13 cellular contexts compared by ENCODE assay signal in genomic region chr2:42055573-42056514, GRCh38. TPM values are rescaled to one million over a fixed set of nuclear protein-coding genes. Genes with fewer than 3 reads are reported as not detected.
DNase-seq lines count a peak whose midpoint lies in the region; ATAC-seq and TF ChIP-seq lines count a peak whose summit lies in the region.
"Had no signal": no experiment of that assay in that cellular context is flagged by ENCODE, and none has a peak within 500 bp of the region (broad histone marks: within the 10 kb centered on the region; RNA-seq: fewer than 3 reads in every experiment).

No MANE protein-coding gene starts in this region.

- H3K27ac Mint-ChIP-seq in nephron progenitor cell: peak overlapping the region; percentile 83
- H3K27ac Mint-ChIP-seq in effector memory CD8-positive, alpha-beta T cell: no peak overlapping the region
- H3K27ac Mint-ChIP-seq: stimulated activated naive CD8-positive, alpha-beta T cell treated with anti-CD3 and anti-CD28 coated beads, Interleukin-15, amount 100 ng/mL, for 72 hours had no signal

- no peaks in the 10 kb centered on the region for H3K9me3 Mint-ChIP-seq in nephron progenitor cell
- no peaks in the 10 kb centered on the region for H3K9me3 Mint-ChIP-seq in effector memory CD8-positive, alpha-beta T cell
- H3K9me3 Mint-ChIP-seq: stimulated activated naive CD8-positive, alpha-beta T cell treated with anti-CD3 and anti-CD28 coated beads, Interleukin-15, amount 100 ng/mL, for 72 hours had no signal

- H3K27ac ChIP-seq in heart left ventricle (peak overlapping the region in 10 of 12 donors; percentile 58 to 95 (median 91)), esophagus muscularis mucosa (replicated peaks in 1 of 4) (peak overlapping the region; percentile 90 to 97 (median 94)), vagina (peak overlapping the region; percentile 89), WERI-Rb-1 (no peak overlapping the region)

- intact Hi-C loops in heart left ventricle (cut with DNase I) (loop anchor here in 1 of 10 donors (5.0 kb wide), 1 partner anchor 109 kb away; no protein-coding TSS in a partner anchor), left ventricle myocardium superior (cut with micrococcal nuclease) (no loop called here), esophagus muscularis mucosa (cut with DNase I) (no loop called here), vagina (cut with DNase I) (no loop called here)

- WGBS in heart left ventricle, 4 donors: 49 to 62% (median 49%) methylated on average over 4 of the region's 4 CpGs
- 49% methylated on average over 4 of the region's 4 CpGs for WGBS in esophagus muscularis mucosa

- H3K36me3 ChIP-seq in heart left ventricle (peaks cover 0 to 71% (median 39%) of the 10 kb centered on the region in 9 donors), esophagus muscularis mucosa (peaks cover 35 to 60% (median 56%) of the 10 kb centered on the region in 4 donors), vagina (peaks cover 0 to 25% of the 10 kb centered on the region in 2 donors), WERI-Rb-1 (no peaks in the 10 kb centered on the region)

- DNase-seq in heart left ventricle (peak in 1 of 5 donors; percentile 7), left ventricle myocardium superior (no peak), esophagus muscularis mucosa (ENCODE audit: extremely low spot score) (no peak), nephron progenitor cell (peak; percentile 63), vagina (ENCODE audit: extremely low spot score in 2 of 2) (no peak), WERI-Rb-1 (no peak), HPDE6-E6E7 (ENCODE audit: extremely low spot score) (no peak)
- no peak for DNase-seq in effector memory CD8-positive, alpha-beta T cell
- DNase-seq: activated T-cell treated with anti-CD3 and anti-CD28 coated beads for 4 hours; effector CD4-positive, alpha-beta T cell; left lung; stimulated activated CD4-positive, alpha-beta T cell treated with anti-CD3 and anti-CD28 coated beads, Interleukin-4, amount 100 ng/mL, for 4 hours; stimulated activated naive CD8-positive, alpha-beta T cell treated with anti-CD3 and anti-CD28 coated beads, Interleukin-15, amount 100 ng/mL, for 72 hours had no signal

- H3K4me1 Mint-ChIP-seq in nephron progenitor cell: peaks cover 82% of the 10 kb centered on the region
- peaks cover 0 to 3% of the 10 kb centered on the region in 2 donors for H3K4me1 Mint-ChIP-seq in effector memory CD8-positive, alpha-beta T cell (ENCODE audit: low read depth in 2 of 2)
- H3K4me1 Mint-ChIP-seq: stimulated activated naive CD8-positive, alpha-beta T cell treated with anti-CD3 and anti-CD28 coated beads, Interleukin-15, amount 100 ng/mL, for 72 hours had no signal

- peaks cover 56% of the 10 kb centered on the region for H3K36me3 Mint-ChIP-seq in nephron progenitor cell (ENCODE audit: low read depth)
- H3K36me3 Mint-ChIP-seq in effector memory CD8-positive, alpha-beta T cell (ENCODE audit: insufficient read depth): no peaks in the 10 kb centered on the region

- H3K9me3 ChIP-seq in heart left ventricle (no peaks in the 10 kb centered on the region), esophagus muscularis mucosa (no peaks in the 10 kb centered on the region), vagina (no peaks in the 10 kb centered on the region), WERI-Rb-1 (ENCODE audit: severe bottlenecking) (no peaks in the 10 kb centered on the region)
- H3K9me3 ChIP-seq: left lung had no signal

- H3K27me3 Mint-ChIP-seq in nephron progenitor cell (ENCODE audit: low read depth, poor library complexity): peaks cover 46% of the 10 kb centered on the region
- peaks cover 41 to 49% of the 10 kb centered on the region in 2 donors for H3K27me3 Mint-ChIP-seq in effector memory CD8-positive, alpha-beta T cell

- no peak for ATAC-seq in heart left ventricle
- ATAC-seq in left ventricle myocardium superior: no peak
- ATAC-seq in effector memory CD8-positive, alpha-beta T cell (replicated peaks): no peak
- ATAC-seq: left lung; stimulated activated naive CD8-positive, alpha-beta T cell treated with anti-CD3 and anti-CD28 coated beads, Interleukin-15, amount 100 ng/mL, for 72 hours had no signal

- H3K4me1 ChIP-seq in heart left ventricle: peaks cover 19 to 93% (median 69%) of the 10 kb centered on the region in 12 donors
- H3K4me1 ChIP-seq in esophagus muscularis mucosa: peaks cover 77 to 100% (median 98%) of the 10 kb centered on the region in 4 donors
- peaks cover 81% of the 10 kb centered on the region for H3K4me1 ChIP-seq in vagina

- TF ChIP-seq CTCF in heart left ventricle (IDR thresholded peaks at IDR 0.05) (no peak), esophagus muscularis mucosa (IDR thresholded peaks at IDR 0.05) (no peak), nephron progenitor cell (IDR thresholded peaks at IDR 0.05) (no peak), vagina (IDR thresholded peaks at IDR 0.05) (no peak), WERI-Rb-1 (IDR thresholded peaks at IDR 0.05; ENCODE audit: low read depth, low read length) (no peak)

- no peak overlapping the region for H3K4me3 ChIP-seq in heart left ventricle
- H3K4me3 ChIP-seq in esophagus muscularis mucosa: peak overlapping the region in 1 of 4 donors; percentile 31
- H3K4me3 ChIP-seq in vagina: no peak overlapping the region
- H3K4me3 ChIP-seq in WERI-Rb-1 (ENCODE audit: low read depth, low read length): no peak overlapping the region
- H3K4me3 ChIP-seq: left lung had no signal

- H3K4me3 Mint-ChIP-seq in nephron progenitor cell: peak overlapping the region; percentile 34
- no peak overlapping the region for H3K4me3 Mint-ChIP-seq in effector memory CD8-positive, alpha-beta T cell
- H3K4me3 Mint-ChIP-seq: stimulated activated naive CD8-positive, alpha-beta T cell treated with anti-CD3 and anti-CD28 coated beads, Interleukin-15, amount 100 ng/mL, for 72 hours had no signal

- H3K27me3 ChIP-seq in heart left ventricle: no peaks in the 10 kb centered on the region
- no peaks in the 10 kb centered on the region for H3K27me3 ChIP-seq in esophagus muscularis mucosa
- no peaks in the 10 kb centered on the region for H3K27me3 ChIP-seq in vagina
- H3K27me3 ChIP-seq in WERI-Rb-1 (ENCODE audit: insufficient read depth, low read depth, severe bottlenecking): peaks cover 7% of the 10 kb centered on the region
- H3K27me3 ChIP-seq: left lung had no signal

- TF ChIP-seq EP300 in esophagus muscularis mucosa (IDR thresholded peaks at IDR 0.05): no peak

- TF ChIP-seq POLR2A in heart left ventricle (IDR thresholded peaks at IDR 0.05) (no peak), esophagus muscularis mucosa (IDR thresholded peaks at IDR 0.05; ENCODE audit: low read depth) (no peak), vagina (IDR thresholded peaks at IDR 0.05) (no peak)

RNA-seq across cellular contexts. Expression of gene PKDCC, which starts 8.0 kb away (rescaled TPM):
- total RNA-seq in heart left ventricle: 100 to 1,000 TPM in 1 of 9 donors, 10 to 100 TPM in 8; 22.7 to 124 (median 53.0) TPM
- 10 to 100 TPM; 62.4 to 84.2 TPM for polyA plus RNA-seq in heart left ventricle
- total RNA-seq in left ventricle myocardium superior: 77.1 TPM
- 100 to 1,000 TPM; 102 to 290 (median 208) TPM for total RNA-seq in esophagus muscularis mucosa
- total RNA-seq in vagina: 146 TPM
